In genomic region chr4:3797831-3798500, GRCh38 we compare ENCODE assay signal across 24 cellular contexts. TPM values are rescaled to one million over a fixed set of nuclear protein-coding genes. Genes with fewer than 3 reads are reported as not detected.
"Had no signal": no experiment of that assay in that cellular context is flagged by ENCODE, and none has a peak within 500 bp of the region (broad histone marks: within the 10 kb centered on the region; RNA-seq: fewer than 3 reads in every experiment).

No MANE protein-coding gene starts in this region.

- H3K4me3 ChIP-seq: ascending aorta, body of pancreas had no signal

- H3K4me1 Mint-ChIP-seq: activated B cell treated with CpG ODN at 0.5 μM for 24 hours; activated CD4-positive, alpha-beta T cell treated with anti-CD3 and anti-CD28 coated beads, Interleukin-2, amount 10 ng/mL, durations not matched to agents 24 days and 14 days; activated CD8-positive, alpha-beta memory T cell treated with anti-CD3 and anti-CD28 coated beads, Interleukin-2, amount 10 ng/mL, durations not matched to agents 7 days and 5 days; activated naive CD4-positive, alpha-beta T cell treated with anti-CD3 and anti-CD28 coated beads, Interleukin-2, amount 50 U/mL, for 24 hours had no signal

- H3K36me3 ChIP-seq: ascending aorta had no signal

- H3K27me3 ChIP-seq: ascending aorta, body of pancreas had no signal

- H3K4me1 ChIP-seq: ascending aorta, body of pancreas had no signal

- H3K4me3 Mint-ChIP-seq: activated B cell treated with CpG ODN at 0.5 μM for 24 hours; activated CD4-positive, alpha-beta T cell treated with anti-CD3 and anti-CD28 coated beads, Interleukin-2, amount 10 ng/mL, durations not matched to agents 24 days and 14 days; activated CD8-positive, alpha-beta memory T cell treated with anti-CD3 and anti-CD28 coated beads, Interleukin-2, amount 10 ng/mL, durations not matched to agents 7 days and 5 days; activated naive CD4-positive, alpha-beta T cell treated with anti-CD3 and anti-CD28 coated beads, Interleukin-2, amount 50 U/mL, for 24 hours; activated T-cell treated with anti-CD3 and anti-CD28 coated beads, Interleukin-2, amount 50 U/mL, for 24 hours; activated T-helper 1 cell treated with anti-CD3 and anti-CD28 coated beads, Interleukin-12 subunit alpha, Interleukin-12 subunit beta, Interleukin-2, Interleukin-4 antibody, amounts not matched to agents 30 ng/mL and 10 ng/mL and 1 ng/mL, durations not matched to agents 14 hours and 24 hours and 36 hours had no signal

- H3K4me2 ChIP-seq: KMS-11 had no signal

- H3K27ac ChIP-seq: ascending aorta, body of pancreas, KMS-11 had no signal

- H3K9ac ChIP-seq: KMS-11 had no signal

- H3K27ac Mint-ChIP-seq: activated B cell treated with CpG ODN at 0.5 μM for 24 hours; activated CD4-positive, alpha-beta T cell treated with anti-CD3 and anti-CD28 coated beads, Interleukin-2, amount 10 ng/mL, durations not matched to agents 24 days and 14 days; activated CD8-positive, alpha-beta memory T cell treated with anti-CD3 and anti-CD28 coated beads, Interleukin-2, amount 10 ng/mL, durations not matched to agents 7 days and 5 days; activated naive CD4-positive, alpha-beta T cell treated with anti-CD3 and anti-CD28 coated beads, Interleukin-2, amount 50 U/mL, for 24 hours; activated T-cell treated with anti-CD3 and anti-CD28 coated beads, Interleukin-2, amount 50 U/mL, for 24 hours; activated T-helper 1 cell treated with anti-CD3 and anti-CD28 coated beads, Interleukin-12 subunit alpha, Interleukin-12 subunit beta, Interleukin-2, Interleukin-4 antibody, amounts not matched to agents 30 ng/mL and 10 ng/mL and 1 ng/mL, durations not matched to agents 14 hours and 24 hours and 36 hours had no signal

- DNase-seq: activated B cell treated with CpG ODN at 0.5 μM for 24 hours; activated CD4-positive, alpha-beta T cell treated with anti-CD3 and anti-CD28 coated beads for 1 hour; activated CD4-positive, alpha-beta T cell treated with anti-CD3 and anti-CD28 coated beads, Interleukin-2, amount 10 ng/mL, durations not matched to agents 24 days and 14 days; activated CD4-positive, alpha-beta T cell treated with anti-CD3 and anti-CD28 coated beads, Interleukin-2, amount 50 U/mL, for 48 hours; activated CD8-positive, alpha-beta memory T cell treated with anti-CD3 and anti-CD28 coated beads, Interleukin-2, amount 10 ng/mL, durations not matched to agents 7 days and 5 days; activated effector memory CD4-positive, alpha-beta T cell treated with Interleukin-2 at 50 U/mL for 16 hours; activated naive CD4-positive, alpha-beta T cell; activated T-cell treated with anti-CD3 and anti-CD28 coated beads, Interleukin-2, amount 50 U/mL, for 24 hours; body of pancreas; NCI-H1105; NCI-H1436; NCI-H1694 treated with DMSO at 0.1 percent for 48 hours; NCI-H2029 treated with DMSO at 0.1 percent for 48 hours; NCI-H510A treated with DMSO at 0.1 percent for 48 hours; NCI-H69; NK-92 treated with Interleukin-12 subunit alpha and Interleukin-12 subunit beta, amount 100 ng/mL, for 24 hours; PC-3; SIG-M5; T-helper 2 cell; T1000 had no signal

- H3K36me3 Mint-ChIP-seq: activated CD8-positive, alpha-beta memory T cell treated with anti-CD3 and anti-CD28 coated beads, Interleukin-2, amount 10 ng/mL, durations not matched to agents 7 days and 5 days had no signal

- ATAC-seq: activated CD8-positive, alpha-beta memory T cell treated with anti-CD3 and anti-CD28 coated beads, Interleukin-2, amount 10 ng/mL, durations not matched to agents 7 days and 5 days; body of pancreas; PC-3 had no signal

- H3K27me3 Mint-ChIP-seq: activated CD4-positive, alpha-beta T cell treated with anti-CD3 and anti-CD28 coated beads, Interleukin-2, amount 10 ng/mL, durations not matched to agents 24 days and 14 days; activated CD8-positive, alpha-beta memory T cell treated with anti-CD3 and anti-CD28 coated beads, Interleukin-2, amount 10 ng/mL, durations not matched to agents 7 days and 5 days had no signal

RNA-seq across cellular contexts. Expression of gene ADRA2C, which starts 31.8 kb away (rescaled TPM):
- total RNA-seq: activated B cell treated with CpG ODN at 0.5 μM for 24 hours; activated CD4-positive, alpha-beta T cell treated with anti-CD3 and anti-CD28 coated beads, Interleukin-2, amount 10 ng/mL, durations not matched to agents 24 days and 14 days; activated CD8-positive, alpha-beta memory T cell treated with anti-CD3 and anti-CD28 coated beads, Interleukin-2, amount 10 ng/mL, durations not matched to agents 7 days and 5 days; activated T-helper 1 cell treated with anti-CD3 and anti-CD28 coated beads, Interleukin-12 subunit alpha, Interleukin-12 subunit beta, Interleukin-2, Interleukin-4 antibody, amounts not matched to agents 30 ng/mL and 10 ng/mL and 1 ng/mL, durations not matched to agents 14 hours and 24 hours and 36 hours; PC-3 had no signal
